In genomic region chr16:55433030-55433429, GRCh38 we compare ENCODE assay signal across 27 cellular contexts. TPM values are rescaled to one million over a fixed set of nuclear protein-coding genes. Genes with fewer than 3 reads are reported as not detected.
"Had no signal": no experiment of that assay in that cellular context is flagged by ENCODE, and none has a peak within 500 bp of the region (broad histone marks: within the 10 kb centered on the region; RNA-seq: fewer than 3 reads in every experiment).

No MANE protein-coding gene starts in this region.

- H3K4me3 Mint-ChIP-seq: naive B cell; natural killer cell; nephron progenitor cell; neural progenitor cell; stimulated activated memory B cell treated with anti-CD40 and anti-IgM and Interleukin-4, amounts not matched to agents 10 μg/mL and 1 μg/mL and 100 μg/mL, for 72 hours; stimulated activated naive CD8-positive, alpha-beta T cell treated with anti-CD3 and anti-CD28 coated beads, Interleukin-15, amount 100 ng/mL, for 72 hours; type B pancreatic cell had no signal

- DNase-seq: hippocampal formation; kidney; left colon; left lung; lower lobe of right lung; mammary epithelial cell; mesenchymal stem cell; naive B cell; natural killer cell; nephron progenitor cell; occipital lobe; spleen; stimulated activated CD4-positive, alpha-beta T cell treated with anti-CD3 and anti-CD28 coated beads, Interleukin-4, amount 100 ng/mL, for 4 hours; stimulated activated CD8-positive, alpha-beta memory T cell treated with anti-CD3 and anti-CD28 coated beads, Interleukin-4, amount 100 ng/mL, for 48 hours; stimulated activated naive CD4-positive, alpha-beta T cell treated with Interleukin-2 at 50 U/mL for 16 hours; stimulated activated naive CD8-positive, alpha-beta T cell treated with anti-CD3 and anti-CD28 coated beads, Interleukin-15, amount 100 ng/mL, for 72 hours; substantia nigra; uterus had no signal

- H3K4me3 ChIP-seq: left lung, lower lobe of right lung, neural progenitor cell, right atrium auricular region, skin epidermis, spleen, tibial nerve, uterus had no signal

- H3K27ac Mint-ChIP-seq: naive B cell; natural killer cell; nephron progenitor cell; neural progenitor cell; stimulated activated memory B cell treated with anti-CD40 and anti-IgM and Interleukin-4, amounts not matched to agents 10 μg/mL and 1 μg/mL and 100 μg/mL, for 72 hours; stimulated activated naive CD8-positive, alpha-beta T cell treated with anti-CD3 and anti-CD28 coated beads, Interleukin-15, amount 100 ng/mL, for 72 hours; type B pancreatic cell had no signal

- H3K4me1 ChIP-seq: neural progenitor cell, parathyroid adenoma, right atrium auricular region, tibial nerve, uterus had no signal

- H3K27ac ChIP-seq: left lung, lower lobe of right lung, neural progenitor cell, neutrophil, parathyroid adenoma, right atrium auricular region, skin epidermis, spleen, tibial nerve, uterus had no signal

- H3K36me3 ChIP-seq: left lung, lower lobe of right lung, neural progenitor cell, neutrophil, right atrium auricular region, spleen, tibial nerve, uterus had no signal

- ATAC-seq: left colon; left lung; lower lobe of right lung; natural killer cell; sciatic nerve; stimulated activated memory B cell treated with anti-CD40 and anti-IgM and Interleukin-4, amounts not matched to agents 10 μg/mL and 1 μg/mL and 100 μg/mL, for 72 hours; stimulated activated naive CD8-positive, alpha-beta T cell treated with anti-CD3 and anti-CD28 coated beads, Interleukin-15, amount 100 ng/mL, for 72 hours had no signal

- H3K9me3 Mint-ChIP-seq: natural killer cell; nephron progenitor cell; stimulated activated memory B cell treated with anti-CD40 and anti-IgM and Interleukin-4, amounts not matched to agents 10 μg/mL and 1 μg/mL and 100 μg/mL, for 72 hours; stimulated activated naive CD8-positive, alpha-beta T cell treated with anti-CD3 and anti-CD28 coated beads, Interleukin-15, amount 100 ng/mL, for 72 hours; type B pancreatic cell had no signal

- H3K9me3 ChIP-seq: left lung, lower lobe of right lung, neutrophil, right atrium auricular region, spleen, tibial nerve, uterus had no signal

- H3K4me1 Mint-ChIP-seq: naive B cell; natural killer cell; nephron progenitor cell; neural progenitor cell; stimulated activated memory B cell treated with anti-CD40 and anti-IgM and Interleukin-4, amounts not matched to agents 10 μg/mL and 1 μg/mL and 100 μg/mL, for 72 hours; stimulated activated naive CD8-positive, alpha-beta T cell treated with anti-CD3 and anti-CD28 coated beads, Interleukin-15, amount 100 ng/mL, for 72 hours had no signal

- H3K36me3 Mint-ChIP-seq: naive B cell; natural killer cell; neural progenitor cell; stimulated activated memory B cell treated with anti-CD40 and anti-IgM and Interleukin-4, amounts not matched to agents 10 μg/mL and 1 μg/mL and 100 μg/mL, for 72 hours; type B pancreatic cell had no signal

- H3K27me3 ChIP-seq: left lung, neural progenitor cell, neutrophil, right atrium auricular region, tibial nerve, uterus had no signal

RNA-seq across cellular contexts. Expression of gene MMP2, which starts 46.0 kb away (rescaled TPM):
- total RNA-seq: natural killer cell had no signal
